1 cellular context compared by ENCODE assay signal in genomic region chr3:31356941-31357340, GRCh38.
TF ChIP-seq lines count a peak whose summit lies in the region.

No MANE protein-coding gene starts in this region.

TF ChIP-seq in K562, 482 proteins besides CTCF, POLR2A, EP300 and RAD21 (continued from another document and continues in another):
- TF ChIP-seq CREB3L1 (IDR thresholded peaks at IDR 0.05; ENCODE audit: borderline replicate concordance, low read depth) (peak; percentile 82), SMAD4 (CRISPR knock-in tag; conservative IDR thresholded peaks at IDR 0.05) (peak; percentile 81), CGGBP1 (CRISPR knock-in tag; IDR thresholded peaks at IDR 0.05) (no peak), ZNF175 (CRISPR knock-in tag; IDR thresholded peaks at IDR 0.05; ENCODE audit: low read depth) (0 out of 2 replicates have a peak, but pooled peaks have one; percentile 43), NFE2 (IDR thresholded peaks at IDR 0.05; ENCODE audit: low read depth) (peak; percentile 99), NFIC (IDR thresholded peaks at IDR 0.05) (peak; percentile 65), LEF1 (IDR thresholded peaks at IDR 0.05) (peak; percentile 64; the same call in 1 of the 2 replicates), ZNF644 (tag; IDR thresholded peaks at IDR 0.05; ENCODE audit: low read depth) (peak; percentile 81; the same call in 1 of the 2 replicates), MAFF (IDR thresholded peaks at IDR 0.05; ENCODE audit: low read length) (peak; percentile 98), ZEB2 (IDR thresholded peaks at IDR 0.05) (peak; percentile 53), ARNT (IDR thresholded peaks at IDR 0.05) (0 out of 4 replicates have a peak, but pooled peaks of 1 of the 2 experiments have one; percentile 48), DIDO1 (tag; IDR thresholded peaks at IDR 0.05; ENCODE audit: low read depth) (peak; percentile 46; the same call in 1 of the 2 replicates), CBFA2T3 (IDR thresholded peaks at IDR 0.05) (peak; percentile 15; the same call in 1 of the 2 replicates), TFE3 (CRISPR knock-in tag; IDR thresholded peaks at IDR 0.05) (peak; percentile 30; the same call in 1 of the 2 replicates), BHLHE40 (IDR thresholded peaks at IDR 0.05; ENCODE audit: low read length) (peak; percentile 97), ZNF449 (CRISPR knock-in tag; IDR thresholded peaks at IDR 0.05) (peak; percentile 69; the same call in 1 of the 2 replicates), YY1 (IDR thresholded peaks at IDR 0.05; ENCODE audit: borderline replicate concordance in 1 of 3, control insufficient read depth in 1 of 3, extremely low read depth in 1 of 3, insufficient read depth in 3 of 3, insufficient read length in 1 of 3, insufficient replicate concordance in 2 of 3, low read depth in 1 of 3, low read length in 2 of 3) (peak in 1 of 3 experiments; percentile 76), ZNF165 (CRISPR knock-in tag; IDR thresholded peaks at IDR 0.05; ENCODE audit: borderline replicate concordance) (0 out of 2 replicates have a peak, but pooled peaks have one; percentile 39), NONO (IDR thresholded peaks at IDR 0.05; ENCODE audit: low read depth in 2 of 2, low read length in 1 of 2) (0 out of 4 replicates have a peak, but pooled peaks of 1 of the 2 experiments have one; percentile 37), TRIM28 (IDR thresholded peaks at IDR 0.05) (peak; percentile 81), PRDM10 (IDR thresholded peaks at IDR 0.05; ENCODE audit: partially characterized antibody) (peak; percentile 53), ZNF318 (IDR thresholded peaks at IDR 0.05; ENCODE audit: borderline replicate concordance in 1 of 2, low read depth in 1 of 2) (peak in 1 of 2 experiments; percentile 63; a peak in 1 of 4 replicates), CBX1 (IDR thresholded peaks at IDR 0.05; ENCODE audit: low read depth) (0 out of 2 replicates have a peak, but pooled peaks have one; percentile 25), PBX2 (CRISPR knock-in tag; IDR thresholded peaks at IDR 0.05; ENCODE audit: low read depth) (no peak), PBX2 (tag; conservative IDR thresholded peaks at IDR 0.05; ENCODE audit: low read depth) (peak; percentile 29; the same call in 1 of the 2 replicates), MAZ (CRISPR knock-in tag; conservative IDR thresholded peaks at IDR 0.05 in 1 of 2, IDR thresholded peaks at IDR 0.05 in 1 of 2) (peak; percentile 55 to 66; a peak in 2 of 4 replicates), E2F6 (IDR thresholded peaks at IDR 0.05; ENCODE audit: borderline replicate concordance in 1 of 2, extremely low read depth in 1 of 2, insufficient read depth in 1 of 2, insufficient read length in 1 of 2, low read depth in 1 of 2, low read length in 1 of 2, poor library complexity in 1 of 2, severe bottlenecking in 1 of 2) (peak in 1 of 2 experiments; percentile 54), FOXA3 (CRISPR knock-in tag; conservative IDR thresholded peaks at IDR 0.05 in 1 of 2, IDR thresholded peaks at IDR 0.05 in 1 of 2) (no peak), DPF2 (IDR thresholded peaks at IDR 0.05) (peak; percentile 82), TAF9B (IDR thresholded peaks at IDR 0.05; ENCODE audit: partially characterized antibody) (peak; percentile 58), SIRT6 (IDR thresholded peaks at IDR 0.05; ENCODE audit: low read depth, low read length) (no peak), FOXM1 (IDR thresholded peaks at IDR 0.05; ENCODE audit: low read depth) (no peak), FOXM1 (CRISPR knock-in tag; IDR thresholded peaks at IDR 0.05; ENCODE audit: low read depth) (no peak), ZFP36 (IDR thresholded peaks at IDR 0.05; ENCODE audit: low read depth, low read length, partially characterized antibody) (peak; percentile 74), FOXJ2 (tag; IDR thresholded peaks at IDR 0.05) (peak; percentile 79; the same call in 1 of the 2 replicates), ZNF707 (CRISPR knock-in tag; conservative IDR thresholded peaks at IDR 0.05) (peak; percentile 53; the same call in 1 of the 2 replicates), NR2C1 (IDR thresholded peaks at IDR 0.05) (no peak), NR2C1 (tag; IDR thresholded peaks at IDR 0.05) (0 out of 2 replicates have a peak, but pooled peaks have one; percentile 48), MAFK (IDR thresholded peaks at IDR 0.05; ENCODE audit: low read length) (peak; percentile 95)
